Comparison of ENCODE assay signal across 31 cellular contexts in the genomic region with DNA sequence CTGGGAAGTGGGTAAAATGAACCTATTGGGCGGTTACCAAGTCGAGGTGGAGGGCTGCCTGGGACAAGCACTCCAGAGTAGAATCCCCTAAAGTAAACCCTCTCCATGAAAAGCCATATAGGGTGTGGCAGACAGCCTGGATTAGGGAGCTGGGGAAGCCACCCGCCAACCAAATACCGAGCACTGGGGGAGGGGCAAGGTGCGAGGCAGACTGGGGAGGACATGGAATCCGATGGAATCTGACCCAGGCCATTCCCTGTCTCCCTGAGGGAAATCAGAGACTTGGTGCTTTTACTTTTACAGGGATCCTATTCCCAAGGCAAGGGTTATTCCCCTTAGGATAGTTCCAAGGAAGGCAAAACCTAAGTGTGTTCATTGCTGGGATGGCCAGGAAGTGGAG.
"Had no signal": no experiment of that assay in that cellular context is flagged by ENCODE, and none has a peak within 500 bp of the region (broad histone marks: within the 10 kb centered on the region; RNA-seq: fewer than 3 reads in every experiment).

No MANE protein-coding gene starts in this region.

- H3K27ac ChIP-seq: adrenal gland, ascending aorta, breast epithelium, coronary artery, esophagus muscularis mucosa, foreskin keratinocyte, gastrocnemius medialis, heart left ventricle had no signal

- ATAC-seq: activated naive CD8-positive, alpha-beta T cell treated with anti-CD3 and anti-CD28 coated beads, Interleukin-2, amount 50 U/mL, for 24 hours; activated T-cell treated with anti-CD3 and anti-CD28 coated beads, Interleukin-2, amount 50 U/mL, for 72 hours; foreskin keratinocyte; gastrocnemius medialis; heart left ventricle had no signal

- H3K4me3 ChIP-seq: adrenal gland, ascending aorta, breast epithelium, coronary artery, dorsolateral prefrontal cortex, esophagus muscularis mucosa, gastrocnemius medialis, heart left ventricle had no signal

- H3K4me1 Mint-ChIP-seq: activated naive CD8-positive, alpha-beta T cell treated with anti-CD3 and anti-CD28 coated beads for 36 hours; central memory CD8-positive, alpha-beta T cell had no signal

- H3K4me1 ChIP-seq: ascending aorta, breast epithelium, foreskin keratinocyte had no signal

- H3K9me3 Mint-ChIP-seq: activated CD4-positive, alpha-beta memory T cell treated with anti-CD3 and anti-CD28 coated beads, Interleukin-2, amount 10 ng/mL, durations not matched to agents 7 days and 5 days; activated CD4-positive, alpha-beta T cell treated with anti-CD3 and anti-CD28 coated beads, Interleukin-2, amount 10 ng/mL, durations not matched to agents 7 days and 5 days; activated naive CD8-positive, alpha-beta T cell treated with anti-CD3 and anti-CD28 coated beads for 36 hours; activated naive CD8-positive, alpha-beta T cell treated with anti-CD3 and anti-CD28 coated beads, Interleukin-2, amount 50 U/mL, for 24 hours; activated T-cell treated with anti-CD3 and anti-CD28 coated beads, Interleukin-2, amount 50 U/mL, for 24 hours; activated T-cell treated with anti-CD3 and anti-CD28 coated beads, Interleukin-2, amount 50 U/mL, for 72 hours; central memory CD8-positive, alpha-beta T cell; dendritic cell treated with granulocyte-macrophage colony-stimulating factor and Interleukin-4, amounts not matched to agents 40 ng/mL and 50 ng/mL, for 4 days had no signal

- H3K4me3 Mint-ChIP-seq: activated CD4-positive, alpha-beta memory T cell treated with anti-CD3 and anti-CD28 coated beads, Interleukin-2, amount 10 ng/mL, durations not matched to agents 7 days and 5 days; activated CD4-positive, alpha-beta T cell treated with anti-CD3 and anti-CD28 coated beads, Interleukin-2, amount 10 ng/mL, durations not matched to agents 7 days and 5 days; activated naive CD8-positive, alpha-beta T cell treated with anti-CD3 and anti-CD28 coated beads for 36 hours; activated naive CD8-positive, alpha-beta T cell treated with anti-CD3 and anti-CD28 coated beads, Interleukin-2, amount 50 U/mL, for 24 hours; activated T-cell treated with anti-CD3 and anti-CD28 coated beads, Interleukin-2, amount 50 U/mL, for 24 hours; activated T-cell treated with anti-CD3 and anti-CD28 coated beads, Interleukin-2, amount 50 U/mL, for 72 hours; brain; central memory CD8-positive, alpha-beta T cell; dendritic cell treated with granulocyte-macrophage colony-stimulating factor and Interleukin-4, amounts not matched to agents 40 ng/mL and 50 ng/mL, for 4 days had no signal

- H3K27me3 ChIP-seq: adrenal gland, ascending aorta had no signal

- H3K9me3 ChIP-seq: adrenal gland, ascending aorta, breast epithelium, esophagus muscularis mucosa, gastrocnemius medialis, heart left ventricle had no signal

- DNase-seq: activated CD4-positive, alpha-beta memory T cell treated with anti-CD3 and anti-CD28 coated beads, Interleukin-2, amount 10 ng/mL, durations not matched to agents 7 days and 5 days; activated CD4-positive, alpha-beta T cell treated with anti-CD3 and anti-CD28 coated beads for 1 hour; activated CD4-positive, alpha-beta T cell treated with anti-CD3 and anti-CD28 coated beads for 4 hours; activated CD4-positive, alpha-beta T cell treated with anti-CD3 and anti-CD28 coated beads, Interleukin-2, amount 10 ng/mL, durations not matched to agents 7 days and 5 days; activated CD4-positive, alpha-beta T cell treated with anti-CD3 and anti-CD28 coated beads, Interleukin-2, amount 50 U/mL, for 4 hours; activated CD8-positive, alpha-beta memory T cell treated with anti-CD3 and anti-CD28 coated beads, Interleukin-2, amount 50 U/mL, for 48 hours; activated gamma-delta T cell treated with Interleukin-2 at 50 U/mL for 16 hours; activated naive CD4-positive, alpha-beta T cell treated with anti-CD3 and anti-CD28 coated beads, Interleukin-2, amount 50 U/mL, for 16 hours; activated naive CD4-positive, alpha-beta T cell treated with Interleukin-2 at 50 U/mL for 16 hours; activated naive CD8-positive, alpha-beta T cell treated with anti-CD3 and anti-CD28 coated beads for 36 hours; activated naive CD8-positive, alpha-beta T cell treated with anti-CD3 and anti-CD28 coated beads, Interleukin-2, amount 50 U/mL, for 24 hours; activated T-cell treated with anti-CD3 and anti-CD28 coated beads for 4 hours; activated T-cell treated with anti-CD3 and anti-CD28 coated beads, Interleukin-2, amount 50 U/mL, for 24 hours; activated T-cell treated with anti-CD3 and anti-CD28 coated beads, Interleukin-2, amount 50 U/mL, for 72 hours; adrenal gland; amygdala; dorsolateral prefrontal cortex; effector memory CD4-positive, alpha-beta T cell; erythroblast; foreskin keratinocyte; gastrocnemius medialis; glutamatergic neuron; heart left ventricle; T-helper 2 cell had no signal

- H3K27ac Mint-ChIP-seq: activated CD4-positive, alpha-beta memory T cell treated with anti-CD3 and anti-CD28 coated beads, Interleukin-2, amount 10 ng/mL, durations not matched to agents 7 days and 5 days; activated CD4-positive, alpha-beta T cell treated with anti-CD3 and anti-CD28 coated beads, Interleukin-2, amount 10 ng/mL, durations not matched to agents 7 days and 5 days; activated naive CD8-positive, alpha-beta T cell treated with anti-CD3 and anti-CD28 coated beads for 36 hours; activated naive CD8-positive, alpha-beta T cell treated with anti-CD3 and anti-CD28 coated beads, Interleukin-2, amount 50 U/mL, for 24 hours; activated T-cell treated with anti-CD3 and anti-CD28 coated beads, Interleukin-2, amount 50 U/mL, for 24 hours; activated T-cell treated with anti-CD3 and anti-CD28 coated beads, Interleukin-2, amount 50 U/mL, for 72 hours; brain; dendritic cell treated with granulocyte-macrophage colony-stimulating factor and Interleukin-4, amounts not matched to agents 40 ng/mL and 50 ng/mL, for 4 days had no signal

- H3K36me3 ChIP-seq: adrenal gland, ascending aorta, breast epithelium, esophagus muscularis mucosa, gastrocnemius medialis, heart left ventricle had no signal

- H3K36me3 Mint-ChIP-seq: activated naive CD8-positive, alpha-beta T cell treated with anti-CD3 and anti-CD28 coated beads for 36 hours; brain had no signal
